Comparison of ENCODE assay signal across 17 cellular contexts in the genomic region with DNA sequence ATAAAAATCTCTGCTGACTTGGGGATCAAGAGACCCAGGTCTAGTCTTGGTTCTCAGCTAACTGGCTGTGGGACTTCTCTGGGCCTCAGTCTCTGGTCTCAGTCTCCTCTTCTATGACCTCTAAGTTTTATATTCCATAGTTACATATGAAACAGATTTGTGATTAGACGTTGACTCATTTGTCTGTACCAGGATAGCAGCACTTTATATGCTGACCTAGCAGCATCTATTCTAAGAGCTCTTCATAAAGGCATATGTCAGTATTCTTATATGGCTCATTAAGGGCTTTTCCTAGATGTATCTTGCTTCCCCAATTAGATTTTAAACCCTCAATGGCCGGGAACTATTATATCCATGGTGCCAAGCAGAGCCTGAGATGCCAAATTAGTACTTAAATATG. TPM values are rescaled to one million over a fixed set of nuclear protein-coding genes. Genes with fewer than 3 reads are reported as not detected.
A peak's percentile ranks its signal among the peaks of the same experiment; 100 is the strongest.
DNase-seq lines count a peak whose midpoint lies in the region; FAIRE-seq and TF ChIP-seq lines count a peak whose summit lies in the region.
"Had no signal": no experiment of that assay in that cellular context is flagged by ENCODE, and none has a peak within 500 bp of the region (broad histone marks: within the 10 kb centered on the region; RNA-seq: fewer than 3 reads in every experiment).

No MANE protein-coding gene starts in this region.

- in situ Hi-C loops in GM13976 (cut with MboI; ENCODE audit: low sequenced_read_pairs, unreplicated experiment), result loop anchor here (25.0 kb wide), 1 partner anchor 301 kb away; no protein-coding TSS in a partner anchor

- H3K36me3 ChIP-seq in stomach smooth muscle (ENCODE audit: control insufficient read depth in 2 of 2, insufficient read depth in 2 of 2, low read length in 2 of 2), result no peaks in the 10 kb centered on the region
- no peaks in the 10 kb centered on the region for H3K36me3 ChIP-seq in colonic mucosa

- H3K4me1 ChIP-seq in stomach smooth muscle (ENCODE audit: control insufficient read depth, insufficient read depth, low read length) (no peaks in the 10 kb centered on the region), colonic mucosa (no peaks in the 10 kb centered on the region)

- H3K9ac ChIP-seq in stomach smooth muscle (ENCODE audit: low read length in 2 of 2), result no peak overlapping the region
- no peak overlapping the region for H3K9ac ChIP-seq in colonic mucosa (ENCODE audit: low read depth in 2 of 2, low read length in 2 of 2)

- TF ChIP-seq CTCF in colonic mucosa (IDR thresholded peaks at IDR 0.05) (no peak), GM13976 (IDR thresholded peaks at IDR 0.05; ENCODE audit: borderline replicate concordance, control extremely low read depth, extremely low read depth, insufficient read depth, missing control alignments) (no peak)

- H3K27ac ChIP-seq in stomach smooth muscle (ENCODE audit: low read length) (peak overlapping the region; percentile 12), colonic mucosa (no peak overlapping the region)
- H3K27ac ChIP-seq: 22Rv1 had no signal

- no peaks in the 10 kb centered on the region for H3K27me3 ChIP-seq in stomach smooth muscle (ENCODE audit: control insufficient read depth in 1 of 2, insufficient read depth in 2 of 2, low read length in 2 of 2)
- H3K27me3 ChIP-seq in colonic mucosa, result no peaks in the 10 kb centered on the region

- H3K4me3 ChIP-seq in stomach smooth muscle (ENCODE audit: low read length in 2 of 2), result no peak overlapping the region
- no peak overlapping the region for H3K4me3 ChIP-seq in colonic mucosa

- DNase-seq in NCI-H1092 treated with DMSO at 0.1 percent for 48 hours (lab: John Stamatoyannopoulos, UW) (peak; percentile 37), NCI-H1092 (lab: John Stamatoyannopoulos, UW) (no peak), colonic mucosa (no peak), GM13976 (ENCODE audit: low spot score) (no peak), head of caudate nucleus (no peak)
- DNase-seq: CD8-positive, alpha-beta T cell; COR-L47; DND-41; GDM1 had no signal

- FAIRE-seq in colon (lab: Jason Lieb, UNC) (peak; percentile 5), islet of Langerhans (lab: Jason Lieb, UNC) (peak; percentile 85)
- FAIRE-seq: D721Med, H54 had no signal

- H3K9me3 ChIP-seq in stomach smooth muscle (ENCODE audit: control insufficient read depth in 2 of 2, low read length in 2 of 2) (no peaks in the 10 kb centered on the region), colonic mucosa (no peaks in the 10 kb centered on the region)

- intact Hi-C loops in colonic mucosa (cut with DNase I) (no loop called here), head of caudate nucleus (cut with DNase I) (no loop called here)

RNA-seq across cellular contexts. Expression of a gene that starts 12.7 kb away (rescaled TPM):
- total RNA-seq in colonic mucosa, result not detected
- total RNA-seq: HT-29 had no signal

RNA-seq across cellular contexts. Expression of a gene that starts 31.2 kb away (rescaled TPM):
- not detected for total RNA-seq in colonic mucosa
- total RNA-seq: A673; CD8-positive, alpha-beta T cell; HT-29 had no signal
